ENCODE assay signal across 28 cellular contexts in the genomic region with DNA sequence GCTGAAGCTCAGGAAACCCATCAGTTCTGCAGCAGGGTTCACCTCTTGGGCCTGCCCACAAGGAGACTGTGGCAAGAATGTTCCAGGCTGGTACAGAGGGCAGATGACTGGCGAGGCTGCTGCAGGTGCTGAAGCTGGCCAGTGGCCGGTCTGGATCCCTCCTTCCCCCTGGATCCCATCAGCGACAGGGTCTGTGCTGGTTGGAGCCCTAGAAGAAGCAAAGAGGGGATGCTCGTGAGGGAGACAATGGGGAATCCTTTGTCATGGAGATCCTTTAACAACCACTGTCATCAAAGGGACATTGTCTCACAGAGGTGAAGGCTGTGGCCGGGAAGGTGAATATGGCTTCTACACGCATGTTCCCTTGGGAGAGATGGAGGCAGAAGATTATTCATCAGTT.
"Had no signal": no experiment of that assay in that cellular context is flagged by ENCODE, and none has a peak within 500 bp of the region (broad histone marks: within the 10 kb centered on the region; RNA-seq: fewer than 3 reads in every experiment).

No MANE protein-coding gene starts in this region.

- H3K79me2 ChIP-seq: parathyroid adenoma had no signal

- H3K27me3 ChIP-seq: dorsolateral prefrontal cortex, esophagus muscularis mucosa, foreskin keratinocyte, left lung, right atrium auricular region, stomach, thyroid gland had no signal

- H3K9me3 ChIP-seq: esophagus muscularis mucosa, heart left ventricle, left lung, right atrium auricular region, stomach, thyroid gland had no signal

- H3K27ac ChIP-seq: epithelial cell of prostate, esophagus muscularis mucosa, foreskin keratinocyte, gastroesophageal sphincter, heart left ventricle, left lung, parathyroid adenoma, right atrium auricular region, stomach, thyroid gland had no signal

- H3K4me3 Mint-ChIP-seq: naive thymus-derived CD4-positive, alpha-beta T cell; neural crest cell; stimulated activated effector memory CD8-positive, alpha-beta T cell treated with anti-CD3 and anti-CD28 coated beads, Interleukin-12 subunit alpha, Interleukin-12 subunit beta, amount 100 ng/mL, for 72 hours; type B pancreatic cell had no signal

- H3K4me3 ChIP-seq: dorsolateral prefrontal cortex, esophagus muscularis mucosa, gastroesophageal sphincter, heart left ventricle, left lung, right atrium auricular region, smooth muscle cell, stomach, thyroid gland had no signal

- H3K36me3 Mint-ChIP-seq: stimulated activated effector memory CD8-positive, alpha-beta T cell treated with anti-CD3 and anti-CD28 coated beads, Interleukin-12 subunit alpha, Interleukin-12 subunit beta, amount 100 ng/mL, for 72 hours; type B pancreatic cell had no signal

- H3K4me2 ChIP-seq: smooth muscle cell had no signal

- H3K4me1 Mint-ChIP-seq: naive thymus-derived CD4-positive, alpha-beta T cell; stimulated activated effector memory CD8-positive, alpha-beta T cell treated with anti-CD3 and anti-CD28 coated beads, Interleukin-12 subunit alpha, Interleukin-12 subunit beta, amount 100 ng/mL, for 72 hours had no signal

- H3K9me3 Mint-ChIP-seq: neural crest cell; stimulated activated effector memory CD8-positive, alpha-beta T cell treated with anti-CD3 and anti-CD28 coated beads, Interleukin-12 subunit alpha, Interleukin-12 subunit beta, amount 100 ng/mL, for 72 hours; type B pancreatic cell had no signal

- ATAC-seq: foreskin keratinocyte; gastroesophageal sphincter; heart left ventricle; left lung; naive thymus-derived CD4-positive, alpha-beta T cell; sciatic nerve; stimulated activated effector memory CD8-positive, alpha-beta T cell treated with anti-CD3 and anti-CD28 coated beads, Interleukin-12 subunit alpha, Interleukin-12 subunit beta, amount 100 ng/mL, for 72 hours had no signal

- H3K4me1 ChIP-seq: esophagus muscularis mucosa, foreskin keratinocyte, gastroesophageal sphincter, heart left ventricle, left lung, parathyroid adenoma, right atrium auricular region, stomach, thyroid gland had no signal

- H3K27me3 Mint-ChIP-seq: naive thymus-derived CD4-positive, alpha-beta T cell; type B pancreatic cell had no signal

- H2AFZ ChIP-seq: parathyroid adenoma had no signal

- H3K27ac Mint-ChIP-seq: naive thymus-derived CD4-positive, alpha-beta T cell; progenitor cell of endocrine pancreas; stimulated activated effector memory CD8-positive, alpha-beta T cell treated with anti-CD3 and anti-CD28 coated beads, Interleukin-12 subunit alpha, Interleukin-12 subunit beta, amount 100 ng/mL, for 72 hours; type B pancreatic cell had no signal

- H3K36me3 ChIP-seq: esophagus muscularis mucosa, gastroesophageal sphincter, heart left ventricle, left lung, right atrium auricular region, stomach, thyroid gland had no signal

- H3K9ac ChIP-seq: parathyroid adenoma had no signal

- DNase-seq: caudate nucleus; cerebellar nuclear complex; cortex of kidney; dorsolateral prefrontal cortex; effector CD4-positive, alpha-beta T cell; foreskin keratinocyte; heart left ventricle; hippocampal formation; left lung; midbrain; naive thymus-derived CD4-positive, alpha-beta T cell; stimulated activated CD4-positive, alpha-beta T cell treated with anti-CD3 and anti-CD28 coated beads, Interleukin-12 subunit alpha, Interleukin-12 subunit beta, amount 100 ng/mL, for 4 hours; stimulated activated CD4-positive, alpha-beta T cell treated with anti-CD3 and anti-CD28 coated beads, Interleukin-2, amount 100 ng/mL, for 24 hours; stimulated activated CD4-positive, alpha-beta T cell treated with anti-CD3 and anti-CD28 coated beads, Interleukin-4, amount 100 ng/mL, for 24 hours; stimulated activated naive CD4-positive, alpha-beta T cell treated with Interleukin-2 at 50 U/mL for 16 hours; stomach; thyroid gland had no signal
